28 cellular contexts compared by ENCODE assay signal in genomic region chrX:1213971-1214370, GRCh38. TPM values are rescaled to one million over a fixed set of nuclear protein-coding genes. Genes with fewer than 3 reads are reported as not detected.
"Had no signal": no experiment of that assay in that cellular context is flagged by ENCODE, and none has a peak within 500 bp of the region (broad histone marks: within the 10 kb centered on the region; RNA-seq: fewer than 3 reads in every experiment).

No MANE protein-coding gene starts in this region.

- H3K27me3 ChIP-seq: adrenal gland, ascending aorta, brain microvascular endothelial cell, hepatocyte, tibial artery had no signal

- H3K9me3 ChIP-seq: adrenal gland, ascending aorta, left lung, prostate gland, tibial artery had no signal

- H3K27ac ChIP-seq: adrenal gland, ascending aorta, brain microvascular endothelial cell, dorsolateral prefrontal cortex, hepatocyte, left lung, prostate gland, tibial artery had no signal

- H3K27ac Mint-ChIP-seq: activated CD4-positive, alpha-beta T cell treated with anti-CD3 and anti-CD28 coated beads, Interleukin-2, amount 10 ng/mL, durations not matched to agents 7 days and 5 days; activated naive CD4-positive, alpha-beta T cell treated with anti-CD3 and anti-CD28 coated beads, Interleukin-2, amount 50 U/mL, for 24 hours; activated T-cell treated with anti-CD3 and anti-CD28 coated beads, Interleukin-2, amount 50 U/mL, for 24 hours; immature natural killer cell; natural killer cell; T-helper 17 cell had no signal

- H3K36me3 Mint-ChIP-seq: activated naive CD4-positive, alpha-beta T cell treated with anti-CD3 and anti-CD28 coated beads, Interleukin-2, amount 50 U/mL, for 24 hours; immature natural killer cell; natural killer cell had no signal

- H3K9me3 Mint-ChIP-seq: activated naive CD4-positive, alpha-beta T cell treated with anti-CD3 and anti-CD28 coated beads, Interleukin-2, amount 50 U/mL, for 24 hours had no signal

- H3K4me3 ChIP-seq: adrenal gland, ascending aorta, dorsolateral prefrontal cortex, hepatocyte, left lung, prostate gland, tibial artery had no signal

- H3K4me2 ChIP-seq: hepatocyte had no signal

- DNase-seq: activated CD4-positive, alpha-beta T cell treated with anti-CD3 and anti-CD28 coated beads, Interleukin-2, amount 10 ng/mL, durations not matched to agents 7 days and 5 days; activated CD8-positive, alpha-beta memory T cell treated with anti-CD3 and anti-CD28 coated beads for 24 hours; activated CD8-positive, alpha-beta memory T cell treated with anti-CD3 and anti-CD28 coated beads, Interleukin-2, amount 50 U/mL, for 4 hours; activated T-cell treated with anti-CD3 and anti-CD28 coated beads, Interleukin-2, amount 50 U/mL, for 24 hours; adrenal gland; brain microvascular endothelial cell; effector memory CD8-positive, alpha-beta T cell; glutamatergic neuron; immature natural killer cell; kidney glomerular epithelial cell; left lung; midbrain; natural killer cell; stimulated activated CD4-positive, alpha-beta T cell treated with anti-CD3 and anti-CD28 coated beads, Interleukin-12 subunit alpha, Interleukin-12 subunit beta, amount 100 ng/mL, for 4 hours; stimulated activated CD4-positive, alpha-beta T cell treated with anti-CD3 and anti-CD28 coated beads, Interleukin-4, amount 100 ng/mL, for 4 hours; stimulated activated naive CD8-positive, alpha-beta T cell treated with anti-CD3 and anti-CD28 coated beads, Interleukin-15, amount 100 ng/mL, for 72 hours; T-helper 17 cell; tibial artery had no signal

- H3K4me1 ChIP-seq: adrenal gland, ascending aorta, left lung, prostate gland, tibial artery had no signal

- H3K36me3 ChIP-seq: adrenal gland, ascending aorta, brain microvascular endothelial cell, left lung, prostate gland, tibial artery had no signal

- H3K4me3 Mint-ChIP-seq: activated CD4-positive, alpha-beta T cell treated with anti-CD3 and anti-CD28 coated beads, Interleukin-2, amount 10 ng/mL, durations not matched to agents 7 days and 5 days; activated naive CD4-positive, alpha-beta T cell treated with anti-CD3 and anti-CD28 coated beads, Interleukin-2, amount 50 U/mL, for 24 hours; activated T-cell treated with anti-CD3 and anti-CD28 coated beads, Interleukin-2, amount 50 U/mL, for 24 hours; effector memory CD8-positive, alpha-beta T cell; immature natural killer cell; natural killer cell; T-helper 17 cell had no signal

- H3K27me3 Mint-ChIP-seq: activated naive CD4-positive, alpha-beta T cell treated with anti-CD3 and anti-CD28 coated beads, Interleukin-2, amount 50 U/mL, for 24 hours; effector memory CD8-positive, alpha-beta T cell; T-helper 17 cell had no signal

RNA-seq across cellular contexts. Expression of gene CRLF2, which starts 1.5 kb away (rescaled TPM):
- total RNA-seq: adrenal gland, endothelial cell of umbilical vein, esophagus mucosa, frontal cortex, hepatocyte, lung microvascular endothelial cell, osteocyte, prostate gland had no signal
- polyA plus RNA-seq: adrenal gland, endothelial cell of umbilical vein, hepatocyte, immature natural killer cell had no signal

RNA-seq across cellular contexts. Expression of gene CSF2RA, which starts 54.6 kb away (rescaled TPM):
- total RNA-seq: ascending aorta, endothelial cell of umbilical vein, lung microvascular endothelial cell, osteocyte had no signal
- polyA plus RNA-seq: endothelial cell of umbilical vein had no signal
